ENCODE assay signal across 8 cellular contexts in the genomic region with DNA sequence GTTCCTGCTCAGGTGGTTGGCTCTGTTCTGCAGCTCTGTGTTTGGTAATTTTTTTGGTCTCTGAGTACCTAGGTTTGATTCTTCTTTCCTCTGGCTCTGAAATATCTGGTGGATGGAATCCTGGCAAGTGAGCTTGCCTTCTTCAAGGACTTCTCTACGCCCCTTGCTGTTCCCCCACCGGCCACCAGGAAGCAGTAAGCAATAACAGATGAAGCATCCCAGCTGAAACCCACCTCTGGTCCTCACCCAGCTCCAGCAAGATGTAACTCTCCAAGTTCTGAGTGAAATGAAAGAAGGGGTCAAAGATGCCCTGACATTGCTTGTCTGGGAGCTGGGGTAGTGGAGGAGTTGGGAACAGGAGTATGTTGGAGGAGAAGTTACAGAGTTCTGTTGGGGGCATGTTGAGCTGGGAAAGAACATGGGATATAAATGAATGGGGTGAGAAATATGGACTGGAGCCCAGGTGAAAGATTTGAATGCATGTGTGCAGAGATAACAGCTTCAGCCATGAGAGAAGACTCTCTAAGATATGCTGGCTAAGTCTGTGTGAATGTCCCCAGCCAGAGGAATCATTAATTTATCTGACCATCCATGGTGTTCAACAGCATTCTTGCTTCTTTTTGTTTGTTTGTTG. TPM values are rescaled to one million over a fixed set of nuclear protein-coding genes. Genes with fewer than 3 reads are reported as not detected.
A peak's percentile ranks its signal among the peaks of the same experiment; 100 is the strongest.
DNase-seq lines count a peak whose midpoint lies in the region; ATAC-seq and TF ChIP-seq lines count a peak whose summit lies in the region.

No MANE protein-coding gene starts in this region.

- DNase-seq in HCT116 (ENCODE audit: low read depth, low spot score) (no peak), SK-N-MC (ENCODE audit: low read depth, low spot score) (peak; percentile 2), choroid plexus epithelial cell (ENCODE audit: low read depth) (peak; percentile 58), nephron progenitor cell (peak; percentile 73), coronary artery (ENCODE audit: low spot score) (no peak)

- peak; percentile 79 for TF ChIP-seq CTCF in C4-2B (conservative IDR thresholded peaks at IDR 0.05)
- TF ChIP-seq CTCF in HCT116 (IDR thresholded peaks at IDR 0.05 in 2 of 3, conservative IDR thresholded peaks at IDR 0.05 in 1 of 3; ENCODE audit: borderline replicate concordance in 1 of 3, insufficient read depth in 1 of 3, low read depth in 2 of 3, low read length in 2 of 3) = peak; percentile 35 to 73 (median 71); a peak in 5 of 6 replicates
- TF ChIP-seq CTCF in choroid plexus epithelial cell (conservative IDR thresholded peaks at IDR 0.05; ENCODE audit: low read depth, low read length) = peak; percentile 74
- TF ChIP-seq CTCF in nephron progenitor cell (IDR thresholded peaks at IDR 0.05) = peak; percentile 76
- no peak for TF ChIP-seq CTCF in coronary artery (IDR thresholded peaks at IDR 0.05)

- H3K9me3 Mint-ChIP-seq in nephron progenitor cell = no peaks in the 10 kb centered on the region

- H3K4me1 ChIP-seq in HCT116 (ENCODE audit: control insufficient read depth in 1 of 2, insufficient read depth in 2 of 2, low read length in 2 of 2) = no peaks in the 10 kb centered on the region

- POLR2A ChIA-PET in HCT116 (lab: Charles Lee) = no interaction called here

- no peaks in the 10 kb centered on the region for H3K9me2 ChIP-seq in HCT116 (ENCODE audit: insufficient read depth)

- CTCF ChIA-PET in HCT116 (lab: Charles Lee) = interaction anchor here (0.5 to 3.3 kb wide), 9 partner anchors 12 to 587 kb away, joined by 3 to 17 read pairs (median 5); no protein-coding TSS in a partner anchor

- no peak overlapping the region for H3K9ac ChIP-seq in HCT116 (ENCODE audit: low read length)
- no peak overlapping the region for H3K9ac ChIP-seq in SK-N-MC (ENCODE audit: insufficient read length)

- H3K4me2 ChIP-seq in HCT116 (ENCODE audit: low read length) = no peak overlapping the region

- peaks cover 46% of the 10 kb centered on the region for H3K27me3 Mint-ChIP-seq in nephron progenitor cell (ENCODE audit: low read depth, poor library complexity)

- H4K20me1 ChIP-seq in HCT116 (ENCODE audit: insufficient read depth) = no peaks in the 10 kb centered on the region

- no peak overlapping the region for H3K4me3 Mint-ChIP-seq in nephron progenitor cell

- intact Hi-C loops in HCT116 (cut with micrococcal nuclease) = loop anchor here (1.0 kb wide), 1 partner anchor 313 kb away; no protein-coding TSS in a partner anchor

- no peaks in the 10 kb centered on the region for H3K36me3 ChIP-seq in HCT116 (ENCODE audit: control insufficient read depth in 1 of 2, insufficient read depth in 2 of 2, low read length in 2 of 2)
- no peaks in the 10 kb centered on the region for H3K36me3 ChIP-seq in SK-N-MC (ENCODE audit: insufficient read depth, low read length)

- no peaks in the 10 kb centered on the region for H3K4me1 Mint-ChIP-seq in nephron progenitor cell

- H3K9me3 ChIP-seq in HCT116 (ENCODE audit: control insufficient read depth in 1 of 2, insufficient read depth in 1 of 2, low read depth in 1 of 2, low read length in 2 of 2) = no peaks in the 10 kb centered on the region
- no peaks in the 10 kb centered on the region for H3K9me3 ChIP-seq in SK-N-MC (ENCODE audit: low read depth, low read length)

- no peak overlapping the region for H3K4me3 ChIP-seq in HCT116 (replicated peaks in 1 of 2; ENCODE audit: low read depth in 1 of 2, low read length in 2 of 2)
- H3K4me3 ChIP-seq in SK-N-MC = no peak overlapping the region
- no peak overlapping the region for H3K4me3 ChIP-seq in choroid plexus epithelial cell (ENCODE audit: low read depth, low read length)
- H3K4me3 ChIP-seq in coronary artery = no peak overlapping the region

- peak; percentile 55 for TF ChIP-seq RAD21 in HCT116 (IDR thresholded peaks at IDR 0.05; ENCODE audit: low read depth)

- no TSS peak for BruUV-seq in HCT116 (replicated peaks; lab: Mats Ljungman, UMichigan)

- no peak overlapping the region for H2AFZ ChIP-seq in HCT116 (ENCODE audit: low read depth, low read length, poor library complexity, severe bottlenecking)

- TF ChIP-seq POLR2A in HCT116 (IDR thresholded peaks at IDR 0.05; ENCODE audit: borderline replicate concordance, extremely low read depth, insufficient read depth, insufficient read length) = no peak

- H3K27me3 ChIP-seq in HCT116 (ENCODE audit: insufficient read depth, low read length) = peaks cover 91% of the 10 kb centered on the region

- RAD21 ChIA-PET in HCT116 (lab: Charles Lee; ENCODE audit: low non-redundant PET in 1 of 2, low total read pairs in 2 of 2, uncharacterized antibody in 2 of 2, unreplicated experiment in 2 of 2) = interaction anchor here in 1 of 2 experiments (0.8 kb wide), 1 partner anchor 105 kb away, joined by 4 read pairs; no protein-coding TSS in a partner anchor

- H3K79me2 ChIP-seq in HCT116 (ENCODE audit: insufficient read depth, low read length) = no peaks in the 10 kb centered on the region

- H3K27ac Mint-ChIP-seq in nephron progenitor cell = no peak overlapping the region

- no peaks in the 10 kb centered on the region for H3K36me3 Mint-ChIP-seq in nephron progenitor cell (ENCODE audit: low read depth)

- H3K27ac ChIP-seq in C4-2B = no peak overlapping the region
- H3K27ac ChIP-seq in HCT116 (ENCODE audit: low read depth, low read length) = no peak overlapping the region
- no peak overlapping the region for H3K27ac ChIP-seq in SK-N-MC
- no peak overlapping the region for H3K27ac ChIP-seq in coronary artery

- ATAC-seq in HCT116 (peak; percentile 70), HG03025 (IDR thresholded peaks at IDR 0.05; ENCODE audit: low FRiP score, unreplicated experiment) (no peak), GM19467 (IDR thresholded peaks at IDR 0.05; ENCODE audit: unreplicated experiment) (no peak)

TF ChIP-seq in HCT116, 20 proteins besides CTCF, POLR2A, EP300 and RAD21 (continues in another document):
- TF ChIP-seq YY1 (IDR thresholded peaks at IDR 0.05; ENCODE audit: extremely low read depth, insufficient replicate concordance, low read depth, low read length) = no peak
- TF ChIP-seq TCF7L2 (IDR thresholded peaks at IDR 0.05; ENCODE audit: borderline replicate concordance, extremely low read depth, insufficient read depth, insufficient read length) = no peak
- TF ChIP-seq CBX3 (IDR thresholded peaks at IDR 0.05; ENCODE audit: low read depth) = no peak
- no peak for TF ChIP-seq SRF (IDR thresholded peaks at IDR 0.05; ENCODE audit: low read depth)
- TF ChIP-seq, protein P1, sequence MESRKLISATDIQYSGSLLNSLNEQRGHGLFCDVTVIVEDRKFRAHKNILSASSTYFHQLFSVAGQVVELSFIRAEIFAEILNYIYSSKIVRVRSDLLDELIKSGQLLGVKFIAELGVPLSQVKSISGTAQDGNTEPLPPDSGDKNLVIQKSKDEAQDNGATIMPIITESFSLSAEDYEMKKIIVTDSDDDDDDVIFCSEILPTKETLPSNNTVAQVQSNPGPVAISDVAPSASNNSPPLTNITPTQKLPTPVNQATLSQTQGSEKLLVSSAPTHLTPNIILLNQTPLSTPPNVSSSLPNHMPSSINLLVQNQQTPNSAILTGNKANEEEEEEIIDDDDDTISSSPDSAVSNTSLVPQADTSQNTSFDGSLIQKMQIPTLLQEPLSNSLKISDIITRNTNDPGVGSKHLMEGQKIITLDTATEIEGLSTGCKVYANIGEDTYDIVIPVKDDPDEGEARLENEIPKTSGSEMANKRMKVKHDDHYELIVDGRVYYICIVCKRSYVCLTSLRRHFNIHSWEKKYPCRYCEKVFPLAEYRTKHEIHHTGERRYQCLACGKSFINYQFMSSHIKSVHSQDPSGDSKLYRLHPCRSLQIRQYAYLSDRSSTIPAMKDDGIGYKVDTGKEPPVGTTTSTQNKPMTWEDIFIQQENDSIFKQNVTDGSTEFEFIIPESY (IDR thresholded peaks at IDR 0.05; ENCODE audit: extremely low read depth, insufficient replicate concordance, low read length) = no peak
- TF ChIP-seq CEBPB (IDR thresholded peaks at IDR 0.05; ENCODE audit: low read depth) = no peak
- TF ChIP-seq, protein P2, sequence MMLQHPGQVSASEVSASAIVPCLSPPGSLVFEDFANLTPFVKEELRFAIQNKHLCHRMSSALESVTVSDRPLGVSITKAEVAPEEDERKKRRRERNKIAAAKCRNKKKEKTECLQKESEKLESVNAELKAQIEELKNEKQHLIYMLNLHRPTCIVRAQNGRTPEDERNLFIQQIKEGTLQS (IDR thresholded peaks at IDR 0.05) = no peak
- no peak for TF ChIP-seq EZH2 (IDR thresholded peaks at IDR 0.05)
- TF ChIP-seq ELF1 (IDR thresholded peaks at IDR 0.05; ENCODE audit: borderline replicate concordance, low read depth) = no peak
- no peak for TF ChIP-seq FOSL1 (IDR thresholded peaks at IDR 0.05; ENCODE audit: low read depth)
- TF ChIP-seq EZH2phosphoT487 (IDR thresholded peaks at IDR 0.05; ENCODE audit: borderline replicate concordance) = no peak
- no peak for TF ChIP-seq ZNF274 (IDR thresholded peaks at IDR 0.05; ENCODE audit: low read depth, low read length)
- TF ChIP-seq, protein P3, sequence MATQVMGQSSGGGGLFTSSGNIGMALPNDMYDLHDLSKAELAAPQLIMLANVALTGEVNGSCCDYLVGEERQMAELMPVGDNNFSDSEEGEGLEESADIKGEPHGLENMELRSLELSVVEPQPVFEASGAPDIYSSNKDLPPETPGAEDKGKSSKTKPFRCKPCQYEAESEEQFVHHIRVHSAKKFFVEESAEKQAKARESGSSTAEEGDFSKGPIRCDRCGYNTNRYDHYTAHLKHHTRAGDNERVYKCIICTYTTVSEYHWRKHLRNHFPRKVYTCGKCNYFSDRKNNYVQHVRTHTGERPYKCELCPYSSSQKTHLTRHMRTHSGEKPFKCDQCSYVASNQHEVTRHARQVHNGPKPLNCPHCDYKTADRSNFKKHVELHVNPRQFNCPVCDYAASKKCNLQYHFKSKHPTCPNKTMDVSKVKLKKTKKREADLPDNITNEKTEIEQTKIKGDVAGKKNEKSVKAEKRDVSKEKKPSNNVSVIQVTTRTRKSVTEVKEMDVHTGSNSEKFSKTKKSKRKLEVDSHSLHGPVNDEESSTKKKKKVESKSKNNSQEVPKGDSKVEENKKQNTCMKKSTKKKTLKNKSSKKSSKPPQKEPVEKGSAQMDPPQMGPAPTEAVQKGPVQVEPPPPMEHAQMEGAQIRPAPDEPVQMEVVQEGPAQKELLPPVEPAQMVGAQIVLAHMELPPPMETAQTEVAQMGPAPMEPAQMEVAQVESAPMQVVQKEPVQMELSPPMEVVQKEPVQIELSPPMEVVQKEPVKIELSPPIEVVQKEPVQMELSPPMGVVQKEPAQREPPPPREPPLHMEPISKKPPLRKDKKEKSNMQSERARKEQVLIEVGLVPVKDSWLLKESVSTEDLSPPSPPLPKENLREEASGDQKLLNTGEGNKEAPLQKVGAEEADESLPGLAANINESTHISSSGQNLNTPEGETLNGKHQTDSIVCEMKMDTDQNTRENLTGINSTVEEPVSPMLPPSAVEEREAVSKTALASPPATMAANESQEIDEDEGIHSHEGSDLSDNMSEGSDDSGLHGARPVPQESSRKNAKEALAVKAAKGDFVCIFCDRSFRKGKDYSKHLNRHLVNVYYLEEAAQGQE (IDR thresholded peaks at IDR 0.05; ENCODE audit: low read depth) = no peak
- TF ChIP-seq SP1 (IDR thresholded peaks at IDR 0.05; ENCODE audit: low read depth) = no peak
- TF ChIP-seq JUND (IDR thresholded peaks at IDR 0.05) = no peak

RNA-seq across cellular contexts. Expression of a gene that starts 51.3 kb away (rescaled TPM):
- not detected for total RNA-seq in HCT116 (2021; ENCODE audit: unreplicated experiment)
- polyA plus RNA-seq in HCT116 (2012) = not detected in 2 replicates

Comparison
In these comparisons a context has a peak if more than half of its experiments do, and no peak if none do; other contexts are left out.
1. DNase-seq: peak in SK-N-MC (single experiment), choroid plexus epithelial cell (single experiment) and nephron progenitor cell (single experiment); none in HCT116 (single experiment) and coronary artery (single experiment).